8 cellular contexts compared by ENCODE assay signal in the genomic region with DNA sequence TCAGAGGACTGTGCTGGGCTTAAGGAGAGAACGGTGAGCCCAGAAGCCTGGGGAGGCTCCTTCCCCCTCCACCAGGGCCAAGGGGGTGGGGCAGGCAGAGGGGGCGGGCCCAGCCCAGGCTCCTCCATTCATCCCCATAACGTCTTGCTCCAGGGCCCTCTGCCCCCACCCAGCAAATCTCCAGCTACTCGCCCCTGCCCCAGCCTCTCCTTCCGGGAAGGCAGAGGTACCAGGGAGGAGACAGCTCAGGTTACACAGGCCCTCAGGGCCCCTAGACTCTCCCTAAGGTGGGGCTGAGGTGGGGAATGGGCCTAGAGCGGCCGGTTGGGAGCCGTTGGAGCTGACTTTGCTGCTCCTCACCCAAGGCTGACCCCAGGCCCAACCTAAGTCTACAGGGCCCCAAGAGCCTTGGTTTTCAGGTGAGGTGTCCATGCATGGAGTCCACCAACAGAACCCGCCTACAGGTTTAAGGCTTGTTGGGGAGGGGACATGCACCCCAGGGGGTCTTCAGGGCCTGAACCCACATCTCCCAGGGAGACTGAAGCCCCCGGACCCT. TPM values are rescaled to one million over a fixed set of nuclear protein-coding genes. Genes with fewer than 3 reads are reported as not detected.
A peak's percentile ranks its signal among the peaks of the same experiment; 100 is the strongest.
DNase-seq lines count a peak whose midpoint lies in the region; ATAC-seq and TF ChIP-seq lines count a peak whose summit lies in the region.

No MANE protein-coding gene starts in this region.

- H3K4me3 ChIP-seq in astrocyte of the cerebellum (ENCODE audit: low read depth, low read length) (peak overlapping the region; percentile 55), thoracic aorta (peak overlapping the region; percentile 97)

- no peaks in the 10 kb centered on the region for H3K36me3 ChIP-seq in thoracic aorta

- peak overlapping the region; percentile 83 to 95 for H3K27ac ChIP-seq in thoracic aorta

- ATAC-seq in thoracic aorta (ENCODE audit: insufficient number of reproducible peaks, low FRiP score, low read depth) = peak; percentile 15
- ATAC-seq in activated CD4-positive, CD25-positive, alpha-beta regulatory T cell treated with anti-CD3 and anti-CD28 coated beads, Interleukin-2, amount 50 U/mL, for 24 hours = no peak

- in situ Hi-C loops in astrocyte of the cerebellum (cut with HindIII; ENCODE audit: low sequenced_read_pairs) = no loop called here

- no peaks in the 10 kb centered on the region for H3K27me3 ChIP-seq in thoracic aorta (replicated peaks; ENCODE audit: insufficient read depth)

- H3K9me3 ChIP-seq in thoracic aorta = no peaks in the 10 kb centered on the region

- H3K4me1 ChIP-seq in thoracic aorta (ENCODE audit: control insufficient read depth in 1 of 2, low read depth in 2 of 2) = peaks cover 62 to 92% of the 10 kb centered on the region in 2 donors

- DNase-seq in NCI-H748 (lab: John Stamatoyannopoulos, UW; ENCODE audit: unreplicated experiment) (peak; percentile 19), NCI-H748 treated with DMSO at 0.1 percent for 48 hours (lab: John Stamatoyannopoulos, UW) (no peak), astrocyte of the cerebellum (ENCODE audit: low read depth) (no peak), islet precursor cell (peak; percentile 90), thoracic aorta (ENCODE audit: low spot score) (no peak), middle frontal gyrus (ENCODE audit: extremely low spot score, low spot score) (no peak), GM20000 (ENCODE audit: low spot score) (no peak)

- TF ChIP-seq CTCF in astrocyte of the cerebellum (IDR thresholded peaks at IDR 0.05; ENCODE audit: low read depth, low read length, missing control alignments) (no peak), thoracic aorta (IDR thresholded peaks at IDR 0.05) (no peak), GM20000 (IDR thresholded peaks at IDR 0.05; ENCODE audit: extremely low read depth, missing control alignments) (no peak)

RNA-seq across cellular contexts. Expression of gene LAMA5, which starts 1.2 kb away (rescaled TPM):
- total RNA-seq in thoracic aorta = 100 to 1,000 TPM; 289 to 333 TPM

RNA-seq across cellular contexts. Expression of gene RPS21, which starts 21.0 kb away (rescaled TPM):
- 1,000 to 10,000 TPM; 1,025 to 2,724 TPM for total RNA-seq in thoracic aorta

RNA-seq across cellular contexts. Expression of gene CABLES2, which starts 41.2 kb away (rescaled TPM):
- total RNA-seq in thoracic aorta = 1 to 10 TPM; 2.1 to 9.2 TPM

Comparison
In these comparisons a context has a peak if more than half of its experiments do, and no peak if none do; other contexts are left out.
1. DNase-seq: peak in NCI-H748 (single experiment) and islet precursor cell (single experiment); none in NCI-H748 treated with DMSO at 0.1 percent for 48 hours (single experiment), astrocyte of the cerebellum (single experiment), thoracic aorta (single experiment), middle frontal gyrus (single experiment) and GM20000 (single experiment).